Comparison of ENCODE assay signal across 38 cellular contexts in the genomic region with DNA sequence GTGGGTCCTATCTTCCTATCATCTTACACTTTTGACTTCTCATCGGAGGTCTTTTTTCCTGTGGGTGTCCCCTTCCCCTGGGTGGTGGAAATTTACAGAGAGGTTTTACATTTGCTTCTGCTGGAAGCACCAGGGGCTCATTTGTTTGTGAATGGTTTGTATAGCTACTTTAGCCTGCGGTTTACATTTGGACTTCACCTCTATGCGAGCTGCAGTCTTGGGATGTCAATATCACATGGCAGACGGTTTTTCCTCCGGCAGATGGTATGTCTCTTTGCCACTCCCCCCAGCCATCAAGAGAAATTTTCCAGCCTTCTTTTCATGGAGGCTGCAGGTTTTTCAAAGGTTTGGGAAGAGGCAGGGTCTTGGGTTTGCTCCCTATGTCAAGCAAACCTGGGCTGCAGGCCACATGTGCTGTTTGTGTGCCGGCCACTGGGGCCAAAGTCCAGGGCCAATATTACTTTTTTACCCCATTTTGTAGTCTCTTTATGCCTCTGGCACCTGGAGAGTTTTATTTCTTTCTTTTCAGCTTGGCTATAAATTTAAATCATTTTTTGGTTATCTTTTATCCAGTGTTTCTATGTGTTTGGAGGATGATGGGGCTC. TPM values are rescaled to one million over a fixed set of nuclear protein-coding genes. Genes with fewer than 3 reads are reported as not detected.
DNase-seq lines count a peak whose midpoint lies in the region; ATAC-seq and TF ChIP-seq lines count a peak whose summit lies in the region.
"Had no signal": no experiment of that assay in that cellular context is flagged by ENCODE, and none has a peak within 500 bp of the region (broad histone marks: within the 10 kb centered on the region; RNA-seq: fewer than 3 reads in every experiment).

No MANE protein-coding gene starts in this region.

- H3K4me3 ChIP-seq in GM23338 (peak overlapping the region; percentile 1; the same call in 1 of the 2 replicates), HUES6 (ENCODE audit: low read depth, low read length) (peak overlapping the region; percentile 5; the same call in 1 of the 2 replicates)
- H3K4me3 ChIP-seq: BLaER1 treated with 17β-estradiol and CSF1 and Interleukin-3, amounts not matched to agents 10 nM and 100 nM; breast epithelium; dorsolateral prefrontal cortex; gastroesophageal sphincter; left ventricle myocardium inferior; pancreas; SJCRH30 had no signal

- no peak overlapping the region for H3K27ac Mint-ChIP-seq in GM23338
- H3K27ac Mint-ChIP-seq: activated CD4-positive, alpha-beta T cell treated with anti-CD3 and anti-CD28 coated beads for 36 hours; activated naive CD8-positive, alpha-beta T cell; HFFc6; neural progenitor cell; stimulated activated effector memory CD8-positive, alpha-beta T cell treated with anti-CD3 and anti-CD28 coated beads, Interleukin-12 subunit alpha, Interleukin-12 subunit beta, amount 100 ng/mL, for 72 hours had no signal

- ATAC-seq in GM23338 (peak; percentile 26), HG02885 (IDR thresholded peaks at IDR 0.05; ENCODE audit: poor library complexity, unreplicated experiment) (no peak)
- ATAC-seq: activated CD4-positive, alpha-beta T cell treated with anti-CD3 and anti-CD28 coated beads for 36 hours; gastroesophageal sphincter; pancreas; stimulated activated effector memory CD8-positive, alpha-beta T cell treated with anti-CD3 and anti-CD28 coated beads, Interleukin-12 subunit alpha, Interleukin-12 subunit beta, amount 100 ng/mL, for 72 hours had no signal

- peaks cover 29% of the 10 kb centered on the region for H3K4me1 ChIP-seq in GM23338 (ENCODE audit: insufficient read depth)
- peaks cover 22% of the 10 kb centered on the region for H3K4me1 ChIP-seq in HUES6 (ENCODE audit: control insufficient read depth, insufficient read depth, low read length)
- H3K4me1 ChIP-seq: BLaER1 treated with 17β-estradiol and CSF1 and Interleukin-3, amounts not matched to agents 10 nM and 100 nM; breast epithelium; gastroesophageal sphincter; pancreas; SJCRH30 had no signal

- H3K9me2 ChIP-seq in GM23338 (ENCODE audit: insufficient read depth) = peaks cover 27% of the 10 kb centered on the region

- no peaks in the 10 kb centered on the region for H4K20me1 ChIP-seq in GM23338 (replicated peaks; ENCODE audit: insufficient read depth)
- H4K20me1 ChIP-seq: BLaER1 treated with 17β-estradiol and CSF1 and Interleukin-3, amounts not matched to agents 10 nM and 100 nM had no signal

- no peaks in the 10 kb centered on the region for H3K9me3 Mint-ChIP-seq in GM23338
- H3K9me3 Mint-ChIP-seq: HFFc6; neural progenitor cell; stimulated activated effector memory CD8-positive, alpha-beta T cell treated with anti-CD3 and anti-CD28 coated beads, Interleukin-12 subunit alpha, Interleukin-12 subunit beta, amount 100 ng/mL, for 72 hours had no signal

- TF ChIP-seq CTCF in GM23338 (conservative IDR thresholded peaks at IDR 0.05; ENCODE audit: low read depth in 2 of 2) = 0 out of 4 replicates have a peak, but pooled peaks of 1 of the 2 experiments have one; percentile 13

- DNase-seq in GM23338 (ENCODE audit: low spot score) = peak; percentile 36
- peak; percentile 74 for DNase-seq in NCI-H526 treated with DMSO at 0.1 percent for 48 hours (lab: John Stamatoyannopoulos, UW)
- DNase-seq in iPS-NIHi11 (ENCODE audit: low spot score) = peak; percentile 31
- no peak for DNase-seq in epidermal melanocyte (ENCODE audit: insufficient read length, low spot score)
- DNase-seq in HT-29 (ENCODE audit: low spot score) = no peak
- DNase-seq: activated CD4-positive, alpha-beta T cell treated with anti-CD3 and anti-CD28 coated beads for 36 hours; activated effector memory CD4-positive, alpha-beta T cell treated with Interleukin-2 at 50 U/mL for 16 hours; activated T-cell treated with anti-CD3 and anti-CD28 coated beads for 4 hours; COR-L47; DMS79; dorsolateral prefrontal cortex; GF-D8; HFFc6; hippocampal formation; islet precursor cell; left ventricle myocardium inferior; MM.1S; NCI-H1436; pancreas; RPMI8226; SJCRH30; substantia nigra; SW 1271; T-helper 9 cell; trophoblast cell had no signal

- H3K4me3 Mint-ChIP-seq in GM23338 = peak overlapping the region; percentile 77
- H3K4me3 Mint-ChIP-seq: activated CD4-positive, alpha-beta T cell treated with anti-CD3 and anti-CD28 coated beads for 36 hours; activated naive CD8-positive, alpha-beta T cell; HFFc6; neural progenitor cell; stimulated activated effector memory CD8-positive, alpha-beta T cell treated with anti-CD3 and anti-CD28 coated beads, Interleukin-12 subunit alpha, Interleukin-12 subunit beta, amount 100 ng/mL, for 72 hours had no signal

- peaks cover 23% of the 10 kb centered on the region for H3K4me1 Mint-ChIP-seq in GM23338
- H3K4me1 Mint-ChIP-seq: activated CD4-positive, alpha-beta T cell treated with anti-CD3 and anti-CD28 coated beads for 36 hours; stimulated activated effector memory CD8-positive, alpha-beta T cell treated with anti-CD3 and anti-CD28 coated beads, Interleukin-12 subunit alpha, Interleukin-12 subunit beta, amount 100 ng/mL, for 72 hours had no signal

- peak overlapping the region; percentile 79 for H3K4me2 ChIP-seq in GM23338
- H3K4me2 ChIP-seq: BLaER1 treated with 17β-estradiol and CSF1 and Interleukin-3, amounts not matched to agents 10 nM and 100 nM had no signal

- H2AFZ ChIP-seq in GM23338 = peak overlapping the region; percentile 63
- H2AFZ ChIP-seq: neural progenitor cell had no signal

- peak overlapping the region; percentile 5 for H3K27ac ChIP-seq in GM23338 (ENCODE audit: low read depth)
- no peak overlapping the region for H3K27ac ChIP-seq in HUES6 (ENCODE audit: low read depth, low read length)
- H3K27ac ChIP-seq: BLaER1 treated with 17β-estradiol and CSF1 and Interleukin-3, amounts not matched to agents 10 nM and 100 nM; breast epithelium; dorsolateral prefrontal cortex; gastroesophageal sphincter; left ventricle myocardium inferior; neural progenitor cell; pancreas; SJCRH30 had no signal

- H3K36me3 ChIP-seq in GM23338 (ENCODE audit: insufficient read depth) = no peaks in the 10 kb centered on the region
- H3K36me3 ChIP-seq in HUES6 (ENCODE audit: control insufficient read depth, insufficient read depth, low read length) = no peaks in the 10 kb centered on the region
- H3K36me3 ChIP-seq: BLaER1 treated with 17β-estradiol and CSF1 and Interleukin-3, amounts not matched to agents 10 nM and 100 nM; breast epithelium; gastroesophageal sphincter; left ventricle myocardium inferior; neural progenitor cell; pancreas; SJCRH30 had no signal

- H3K27me3 ChIP-seq in GM23338 (ENCODE audit: insufficient read depth) (no peaks in the 10 kb centered on the region), HUES6 (ENCODE audit: control insufficient read depth, insufficient read depth, low read length) (peaks cover 2% of the 10 kb centered on the region; the same call in 1 of the 2 replicates)
- H3K27me3 ChIP-seq: BLaER1 treated with 17β-estradiol and CSF1 and Interleukin-3, amounts not matched to agents 10 nM and 100 nM; pancreas; SJCRH30 had no signal

- H3K27me3 Mint-ChIP-seq in GM23338 (ENCODE audit: insufficient read depth, low read depth, poor library complexity) = peaks cover 1% of the 10 kb centered on the region

- no peak overlapping the region for H3K9ac ChIP-seq in HUES6 (ENCODE audit: low read length)
- H3K9ac ChIP-seq: BLaER1 treated with 17β-estradiol and CSF1 and Interleukin-3, amounts not matched to agents 10 nM and 100 nM; neural progenitor cell had no signal

- no peaks in the 10 kb centered on the region for H3K9me3 ChIP-seq in HUES6 (ENCODE audit: control insufficient read depth, insufficient read depth, low read depth, low read length)
- H3K9me3 ChIP-seq: BLaER1 treated with 17β-estradiol and CSF1 and Interleukin-3, amounts not matched to agents 10 nM and 100 nM; breast epithelium; gastroesophageal sphincter; left ventricle myocardium inferior; pancreas; SJCRH30 had no signal

- no peaks in the 10 kb centered on the region for H3K36me3 Mint-ChIP-seq in GM23338 (ENCODE audit: low read depth)
- H3K36me3 Mint-ChIP-seq: activated naive CD8-positive, alpha-beta T cell; neural progenitor cell; stimulated activated effector memory CD8-positive, alpha-beta T cell treated with anti-CD3 and anti-CD28 coated beads, Interleukin-12 subunit alpha, Interleukin-12 subunit beta, amount 100 ng/mL, for 72 hours had no signal

- 0 out of 2 replicates have a peak, but pooled peaks cover 3% of the 10 kb centered on the region for H3F3A ChIP-seq in GM23338 (replicated peaks; ENCODE audit: low read depth)

- no peaks in the 10 kb centered on the region for H3K79me2 ChIP-seq in GM23338 (replicated peaks; ENCODE audit: insufficient read depth)

TF ChIP-seq in GM23338, 12 proteins besides CTCF, POLR2A, EP300 and RAD21 (continues in another document):
- TF ChIP-seq EZH2phosphoT487 (IDR thresholded peaks at IDR 0.05; ENCODE audit: unreplicated experiment) (no peak), ZNF331 (CRISPR knock-in tag; IDR thresholded peaks at IDR 0.05; ENCODE audit: low read depth) (no peak)

RNA-seq across cellular contexts. Expression of a gene that starts 23.9 kb away (rescaled TPM):
- not detected in 2 replicates for total RNA-seq in GM23338 (2014; rRNA removed; shearing (Covaris generic))
- polyA plus RNA-seq in GM23338 (2016; fragmentation: Nextera tagmentation; extraction: Ambion mirVana) = 0.11 TPM in 1 of 2 replicates, not detected in the other
- not detected in 2 replicates for total RNA-seq in HT-29 (2014; rRNA removed; shearing (Covaris generic))
- total RNA-seq: activated CD4-positive, alpha-beta T cell treated with anti-CD3 and anti-CD28 coated beads for 36 hours; breast epithelium; chondrocyte; endothelial cell of umbilical vein; gastroesophageal sphincter; HFFc6; left ventricle myocardium inferior; OCI-LY7; pancreas; renal cortical epithelial cell; SJCRH30; skeletal muscle tissue had no signal
- polyA plus RNA-seq: endothelial cell of umbilical vein, pancreas had no signal

Comparison
In these comparisons a context has a peak if more than half of its experiments do, and no peak if none do; other contexts are left out.
1. DNase-seq: peak in GM23338 (single experiment), NCI-H526 treated with DMSO at 0.1 percent for 48 hours (single experiment) and iPS-NIHi11 (single experiment); none in epidermal melanocyte (single experiment) and HT-29 (single experiment).